Comparison of ENCODE assay signal across 8 cellular contexts in genomic region chr14:23300687-23301223, GRCh38. TPM values are rescaled to one million over a fixed set of nuclear protein-coding genes. Genes with fewer than 3 reads are reported as not detected.
DNase-seq lines count a peak whose midpoint lies in the region; ATAC-seq, FAIRE-seq and TF ChIP-seq lines count a peak whose summit lies in the region.

No MANE protein-coding gene starts in this region.

- H2BK5ac ChIP-seq in H1 (ENCODE audit: low read depth, low read length): no peak overlapping the region

- peak overlapping the region in 3 of 4 experiments; percentile 45 to 70 (median 54); a peak in 6 of 7 replicates for H3K9ac ChIP-seq in H1 (replicated peaks in 1 of 4; ENCODE audit: extremely low read depth in 1 of 4, low read depth in 3 of 4, low read length in 3 of 4)

- H2AK5ac ChIP-seq in H1 (ENCODE audit: low read depth, low read length): no peak overlapping the region

- peaks cover 21% of the 10 kb centered on the region for H3K36me3 Mint-ChIP-seq in T-helper 2 cell treated with Interferon-gamma antibody and Interleukin-4, amounts not matched to agents 5 μg/mL and 100 μg/mL, for 36 hours (ENCODE audit: low read depth)

- H3K27me3 Mint-ChIP-seq in T-helper 2 cell treated with Interferon-gamma antibody and Interleukin-4, amounts not matched to agents 5 μg/mL and 100 μg/mL, for 36 hours (ENCODE audit: low read depth): peaks cover 3% of the 10 kb centered on the region

- H4K20me1 ChIP-seq in H1 (replicated peaks in 1 of 2; ENCODE audit: control insufficient read depth in 1 of 2, insufficient read depth in 2 of 2, low read length in 2 of 2): peaks cover 3 to 5% of the 10 kb centered on the region in 2 experiments

- no peak for TF ChIP-seq RAD21 in H1 (IDR thresholded peaks at IDR 0.05 in 1 of 2, conservative IDR thresholded peaks at IDR 0.05 in 1 of 2; ENCODE audit: low read depth in 2 of 2, low read length in 2 of 2)

- H2AFZ ChIP-seq in H1 (ENCODE audit: low read length): no peak overlapping the region

- POLR2A ChIA-PET in H1 (lab: Charles Lee; ENCODE audit: partially characterized antibody): interaction anchor here (0.7 to 4.7 kb wide), 2 partner anchors 16 to 21 kb away, joined by 3 to 35 read pairs; partner anchors contain the start of gene PABPN1

- intact Hi-C loops in Right ventricle myocardium inferior (cut with DNase I) (loop anchor here (1.0 to 5.0 kb wide), 2 partner anchors 21 to 167 kb away; partner anchors contain the start of genes NGDN and PABPN1), cardiac septum (cut with DNase I) (loop anchor here (2.0 to 10.0 kb wide), 3 partner anchors 14 to 257 kb away; partner anchors contain the start of genes ACIN1, C14orf119, HOMEZ and THTPA)

- no peak overlapping the region for H3K23ac ChIP-seq in H1 (ENCODE audit: insufficient read length)

- H2BK12ac ChIP-seq in H1 (ENCODE audit: low read depth, low read length): no peak overlapping the region

- no peak overlapping the region for H3K27ac ChIP-seq in H1 (ENCODE audit: low read depth, low read length)
- H3K27ac ChIP-seq in upper lobe of left lung: peak overlapping the region; percentile 91 to 99 (median 96)

- no peaks in the 10 kb centered on the region for H3K9me3 Mint-ChIP-seq in T-helper 2 cell treated with Interferon-gamma antibody and Interleukin-4, amounts not matched to agents 5 μg/mL and 100 μg/mL, for 36 hours

- peak overlapping the region; percentile 82 to 96 for H3K4me2 ChIP-seq in H1 (ENCODE audit: insufficient read depth in 1 of 2, low read depth in 2 of 2, low read length in 2 of 2)

- H3K14ac ChIP-seq in H1 (ENCODE audit: insufficient read length): no peak overlapping the region

- H3K56ac ChIP-seq in H1 (replicated peaks; ENCODE audit: insufficient read length, low read depth, low read length): no peak overlapping the region

- peaks cover 15% of the 10 kb centered on the region for H3K23me2 ChIP-seq in H1 (ENCODE audit: low read depth, low read length)

- peaks cover 15 to 50% (median 40%) of the 10 kb centered on the region in 4 experiments for H3K27me3 ChIP-seq in H1 (replicated peaks in 1 of 4; ENCODE audit: control insufficient read depth in 3 of 4, extremely low read depth in 1 of 4, insufficient read depth in 3 of 4, low read length in 3 of 4)
- H3K27me3 ChIP-seq in upper lobe of left lung: no peaks in the 10 kb centered on the region

- H3K36me3 ChIP-seq in H1 (ENCODE audit: control insufficient read depth in 2 of 4, insufficient read depth in 4 of 4, low read length in 3 of 4) (no peaks in the 10 kb centered on the region), upper lobe of left lung (peaks cover 0 to 9% (median 4%) of the 10 kb centered on the region in 4 donors)

- no peak for TF ChIP-seq CTCF in H1 (IDR thresholded peaks at IDR 0.05; ENCODE audit: control extremely low read depth in 1 of 3, insufficient read depth in 1 of 3, low read depth in 1 of 3, low read length in 3 of 3)
- no peak for TF ChIP-seq CTCF in upper lobe of left lung (IDR thresholded peaks at IDR 0.05)

- WGBS in H1 (ENCODE audit: extremely low coverage in 1 of 2, insufficient coverage in 1 of 2, insufficient read length in 1 of 2, insufficient replicate concordance in 2 of 2, low coverage in 1 of 2, low lambda C conversion rate in 2 of 2, missing lambda C conversion rate in 1 of 2), 2 experiments: 26% methylated on average over 9 of the region's 13 CpGs; no CpG with 5 or more reads in 1 of the 2 experiments
- WGBS in upper lobe of left lung, 2 donors: 1 to 5% methylated on average over 13 of the region's 13 CpGs

- no peak overlapping the region for H4K8ac ChIP-seq in H1 (ENCODE audit: extremely low read depth, insufficient read depth, low read length)

- TF ChIP-seq EP300 in H1 (IDR thresholded peaks at IDR 0.05; ENCODE audit: borderline replicate concordance in 1 of 2, low read depth in 2 of 2, low read length in 2 of 2) (no peak), upper lobe of left lung (IDR thresholded peaks at IDR 0.05) (no peak)

- no peak overlapping the region for H3K4ac ChIP-seq in H1 (replicated peaks; ENCODE audit: insufficient read length, low read depth, low read length)

- no peak overlapping the region for H3K18ac ChIP-seq in H1 (ENCODE audit: extremely low read depth, low read length)

- H3K79me2 ChIP-seq in H1 (ENCODE audit: control insufficient read depth in 1 of 2, insufficient read depth in 2 of 2, low read length in 2 of 2): no peaks in the 10 kb centered on the region

- no peak overlapping the region for H2BK20ac ChIP-seq in H1 (ENCODE audit: low read length)

- no peaks in the 10 kb centered on the region for H3K9me3 ChIP-seq in H1 (ENCODE audit: insufficient read depth in 2 of 2, low read depth in 1 of 2, low read length in 1 of 2)
- no peaks in the 10 kb centered on the region for H3K9me3 ChIP-seq in upper lobe of left lung

- peaks cover 23% of the 10 kb centered on the region for H3K4me1 Mint-ChIP-seq in T-helper 2 cell treated with Interferon-gamma antibody and Interleukin-4, amounts not matched to agents 5 μg/mL and 100 μg/mL, for 36 hours (ENCODE audit: low read depth)

- peak; percentile 39 for ATAC-seq in Right ventricle myocardium inferior
- no peak for ATAC-seq in upper lobe of left lung (ENCODE audit: low FRiP score in 2 of 2)
- ATAC-seq in HG03439 (IDR thresholded peaks at IDR 0.05; ENCODE audit: unreplicated experiment): no peak

- H4K5ac ChIP-seq in H1 (ENCODE audit: insufficient read length, low read depth, low read length): no peak overlapping the region

- H3K4me3 ChIP-seq in H1 (ENCODE audit: extremely low read depth in 1 of 4, insufficient read depth in 2 of 4, low read depth in 3 of 4, low read length in 4 of 4) (peak overlapping the region; percentile 56 to 93 (median 73)), upper lobe of left lung (peak overlapping the region; percentile 32 to 94 (median 70))

- peak overlapping the region; percentile 96 for H3K27ac Mint-ChIP-seq in T-helper 2 cell treated with Interferon-gamma antibody and Interleukin-4, amounts not matched to agents 5 μg/mL and 100 μg/mL, for 36 hours

- CTCF ChIA-PET in H1 (lab: Charles Lee; ENCODE audit: partially characterized antibody): interaction anchor here (0.6 to 2.4 kb wide), 18 partner anchors 12 to 417 kb away, joined by 3 to 9 read pairs (median 4); partner anchors contain the start of gene SLC22A17

- no peaks in the 10 kb centered on the region for H3K79me1 ChIP-seq in H1 (ENCODE audit: low read depth, low read length)

- TF ChIP-seq POLR2A in H1 (IDR thresholded peaks at IDR 0.05; ENCODE audit: control extremely low read depth in 1 of 2, low read depth in 2 of 2, low read length in 2 of 2) (no peak), upper lobe of left lung (IDR thresholded peaks at IDR 0.05) (no peak)

- peaks cover 0 to 7% (median 1%) of the 10 kb centered on the region in 4 experiments; a peak in 3 of 7 replicates for H3K4me1 ChIP-seq in H1 (replicated peaks in 1 of 4; ENCODE audit: control insufficient read depth in 3 of 4, insufficient read depth in 4 of 4, low read length in 3 of 4)
- H3K4me1 ChIP-seq in upper lobe of left lung: peaks cover 17 to 29% (median 24%) of the 10 kb centered on the region in 4 donors

- H4K91ac ChIP-seq in H1 (replicated peaks; ENCODE audit: insufficient read length, low read length): no peak overlapping the region

- FAIRE-seq in H1 (lab: Jason Lieb, UNC): no peak

- H2BK15ac ChIP-seq in H1 (ENCODE audit: low read length): no peak overlapping the region

- H3K4me3 Mint-ChIP-seq in T-helper 2 cell treated with Interferon-gamma antibody and Interleukin-4, amounts not matched to agents 5 μg/mL and 100 μg/mL, for 36 hours: peak overlapping the region; percentile 93

- no peak overlapping the region for H2BK120ac ChIP-seq in H1 (replicated peaks; ENCODE audit: low read depth, low read length)

- DNase-seq in Right ventricle myocardium inferior (ENCODE audit: missing footprints) (peak; percentile 82), cardiac septum (ENCODE audit: low spot score) (no peak), H1 (ENCODE audit: low read depth in 1 of 2, low spot score in 2 of 2) (no peak), mucosa of gallbladder (ENCODE audit: low spot score) (peak; percentile 36), upper lobe of left lung (peak in 1 of 2 donors; percentile 41), NCI-H2196 treated with DMSO at 0.1 percent for 48 hours (lab: John Stamatoyannopoulos, UW; ENCODE audit: unreplicated experiment) (no peak)
- DNase-seq in T-helper 2 cell treated with Interferon-gamma antibody and Interleukin-4, amounts not matched to agents 5 μg/mL and 100 μg/mL, for 36 hours (ENCODE audit: low spot score): no peak

RNA-seq across cellular contexts. Expression of gene PPP1R3E, which starts 1.9 kb away (rescaled TPM):
- total RNA-seq in Right ventricle myocardium inferior: 7.9 TPM
- 6.2 TPM for total RNA-seq in cardiac septum
- total RNA-seq in H1 (2021; fragmentation: NEBNext Ultra II Directional; extraction: Animal tissue kit (Norgen Biotek cat#: 25700)): 3.7 and 4.4 TPM in 2 replicates
- 3.5 and 4.7 TPM in 2 replicates for polyA plus RNA-seq in H1 (2011; rRNA removed)
- 4.4 TPM for polyA plus RNA-seq in H1 (2011; cell fraction: cytosol; rRNA removed)
- 12.4 TPM for polyA plus RNA-seq in H1 (2011; cell fraction: nucleus; rRNA removed)
- 3.4 to 5.3 TPM (median 5.1 TPM) in 4 replicates for polyA plus RNA-seq in H1 (2012, experiment 1 of 2)
- 1.0 TPM for polyA plus RNA-seq in H1 (2012, experiment 2 of 2)
- 5.4 TPM for polyA plus RNA-seq in H1 (2013, experiment 1 of 2)
- 3.9 TPM for polyA plus RNA-seq in H1 (2013, experiment 2 of 2)
- 3.2 and 5.9 TPM in 2 replicates for polyA minus RNA-seq in H1 (2011; rRNA and poly(A)+ RNA removed)
- polyA minus RNA-seq in H1 (2011; cell fraction: cytosol; rRNA and poly(A)+ RNA removed): 1.7 TPM
- 5.4 TPM for polyA minus RNA-seq in H1 (2011; cell fraction: nucleus; rRNA and poly(A)+ RNA removed)
- 24.4 TPM for total RNA-seq in mucosa of gallbladder
- 10 to 100 TPM in 4 of 6 donors, 1 to 10 TPM in 2; 6.7 to 95.3 (median 12.8) TPM for total RNA-seq in upper lobe of left lung

RNA-seq across cellular contexts. Expression of gene BCL2L2, which starts 5.9 kb away (rescaled TPM):
- 35.4 TPM for total RNA-seq in Right ventricle myocardium inferior
- 48.2 TPM for total RNA-seq in cardiac septum
- 13.3 and 13.8 TPM in 2 replicates for total RNA-seq in H1 (2021; fragmentation: NEBNext Ultra II Directional; extraction: Animal tissue kit (Norgen Biotek cat#: 25700))
- polyA plus RNA-seq in H1 (2011; rRNA removed): 9.3 and 10.5 TPM in 2 replicates
- polyA plus RNA-seq in H1 (2011; cell fraction: cytosol; rRNA removed): 14.7 TPM
- polyA plus RNA-seq in H1 (2011; cell fraction: nucleus; rRNA removed): 11.6 TPM
- 16.7 to 19.3 TPM (median 18.0 TPM) in 4 replicates for polyA plus RNA-seq in H1 (2012, experiment 1 of 2)
- polyA plus RNA-seq in H1 (2012, experiment 2 of 2): 5.7 TPM
- 6.5 TPM for polyA plus RNA-seq in H1 (2013, experiment 1 of 2)
- 5.9 TPM for polyA plus RNA-seq in H1 (2013, experiment 2 of 2)
- polyA minus RNA-seq in H1 (2011; rRNA and poly(A)+ RNA removed): 10.6 and 10.8 TPM in 2 replicates
- polyA minus RNA-seq in H1 (2011; cell fraction: cytosol; rRNA and poly(A)+ RNA removed): 5.8 TPM
- 10.5 TPM for polyA minus RNA-seq in H1 (2011; cell fraction: nucleus; rRNA and poly(A)+ RNA removed)
- 54.2 TPM for total RNA-seq in mucosa of gallbladder
- 10 to 100 TPM; 38.8 to 53.8 (median 47.3) TPM for total RNA-seq in upper lobe of left lung

RNA-seq across cellular contexts. Expression of gene HOMEZ, which starts 14.8 kb away (rescaled TPM):
- total RNA-seq in Right ventricle myocardium inferior (8.0 TPM), cardiac septum (9.0 TPM), mucosa of gallbladder (26.0 TPM), upper lobe of left lung (10 to 100 TPM in 4 of 6 donors, 1 to 10 TPM in 2; 3.9 to 13.7 (median 11.2) TPM)
- total RNA-seq in H1 (2021; fragmentation: NEBNext Ultra II Directional; extraction: Animal tissue kit (Norgen Biotek cat#: 25700)): 9.1 and 9.7 TPM in 2 replicates
- polyA plus RNA-seq in H1 (2011; rRNA removed): 12.3 and 15.9 TPM in 2 replicates
- 11.8 TPM for polyA plus RNA-seq in H1 (2011; cell fraction: cytosol; rRNA removed)
- 13.2 TPM for polyA plus RNA-seq in H1 (2011; cell fraction: nucleus; rRNA removed)
- polyA plus RNA-seq in H1 (2012, experiment 1 of 2): 6.4 to 10.5 TPM (median 9.5 TPM) in 4 replicates
- polyA plus RNA-seq in H1 (2012, experiment 2 of 2): 5.1 TPM
- 10.2 TPM for polyA plus RNA-seq in H1 (2013, experiment 1 of 2)
- polyA plus RNA-seq in H1 (2013, experiment 2 of 2): 8.2 TPM
- 22.8 and 28.2 TPM in 2 replicates for polyA minus RNA-seq in H1 (2011; rRNA and poly(A)+ RNA removed)
- 7.9 TPM for polyA minus RNA-seq in H1 (2011; cell fraction: cytosol; rRNA and poly(A)+ RNA removed)
- 7.8 TPM for polyA minus RNA-seq in H1 (2011; cell fraction: nucleus; rRNA and poly(A)+ RNA removed)

RNA-seq across cellular contexts. Expression of gene PABPN1, which starts 20.5 kb away (rescaled TPM):
- total RNA-seq in Right ventricle myocardium inferior (73.7 TPM), cardiac septum (82.9 TPM), mucosa of gallbladder (186 TPM), upper lobe of left lung (100 to 1,000 TPM in 3 of 6 donors, 10 to 100 TPM in 3; 47.6 to 325 (median 85.7) TPM)
- 300 and 312 TPM in 2 replicates for total RNA-seq in H1 (2021; fragmentation: NEBNext Ultra II Directional; extraction: Animal tissue kit (Norgen Biotek cat#: 25700))
- polyA plus RNA-seq in H1 (2011; rRNA removed): 229 and 331 TPM in 2 replicates
- 278 TPM for polyA plus RNA-seq in H1 (2011; cell fraction: cytosol; rRNA removed)
- 560 TPM for polyA plus RNA-seq in H1 (2011; cell fraction: nucleus; rRNA removed)
- 306 to 331 TPM (median 322 TPM) in 4 replicates for polyA plus RNA-seq in H1 (2012, experiment 1 of 2)
- 212 TPM for polyA plus RNA-seq in H1 (2012, experiment 2 of 2)
- polyA plus RNA-seq in H1 (2013, experiment 1 of 2): 219 TPM
- polyA plus RNA-seq in H1 (2013, experiment 2 of 2): 203 TPM
- 165 and 168 TPM in 2 replicates for polyA minus RNA-seq in H1 (2011; rRNA and poly(A)+ RNA removed)
- polyA minus RNA-seq in H1 (2011; cell fraction: cytosol; rRNA and poly(A)+ RNA removed): 87.4 TPM
- polyA minus RNA-seq in H1 (2011; cell fraction: nucleus; rRNA and poly(A)+ RNA removed): 112 TPM

RNA-seq across cellular contexts. Expression of gene SLC22A17, which starts 51.9 kb away (rescaled TPM):
- total RNA-seq in Right ventricle myocardium inferior: 10.1 TPM
- total RNA-seq in cardiac septum: 10.6 TPM
- 39.4 and 43.0 TPM in 2 replicates for total RNA-seq in H1 (2021; fragmentation: NEBNext Ultra II Directional; extraction: Animal tissue kit (Norgen Biotek cat#: 25700))
- polyA plus RNA-seq in H1 (2011; rRNA removed): 49.0 and 77.7 TPM in 2 replicates
- polyA plus RNA-seq in H1 (2011; cell fraction: cytosol; rRNA removed): 37.0 TPM
- 247 TPM for polyA plus RNA-seq in H1 (2011; cell fraction: nucleus; rRNA removed)
- polyA plus RNA-seq in H1 (2012, experiment 1 of 2): 27.3 to 49.2 TPM (median 43.9 TPM) in 4 replicates
- 32.6 TPM for polyA plus RNA-seq in H1 (2012, experiment 2 of 2)
- 46.6 TPM for polyA plus RNA-seq in H1 (2013, experiment 1 of 2)
- 48.6 TPM for polyA plus RNA-seq in H1 (2013, experiment 2 of 2)
- 17.3 and 17.8 TPM in 2 replicates for polyA minus RNA-seq in H1 (2011; rRNA and poly(A)+ RNA removed)
- polyA minus RNA-seq in H1 (2011; cell fraction: cytosol; rRNA and poly(A)+ RNA removed): 21.3 TPM
- polyA minus RNA-seq in H1 (2011; cell fraction: nucleus; rRNA and poly(A)+ RNA removed): 35.1 TPM
- 64.3 TPM for total RNA-seq in mucosa of gallbladder
- total RNA-seq in upper lobe of left lung: 10 to 100 TPM in 4 of 6 donors, 1 to 10 TPM in 2; 5.8 to 16.8 (median 12.4) TPM

Comparison
In these comparisons a context has a peak if more than half of its experiments do, and no peak if none do; other contexts are left out.
1. DNase-seq: peak in Right ventricle myocardium inferior (single experiment) and mucosa of gallbladder (single experiment); none in cardiac septum (single experiment), T-helper 2 cell treated with Interferon-gamma antibody and Interleukin-4, amounts not matched to agents 5 μg/mL and 100 μg/mL, for 36 hours (single experiment), H1 (0 of 2) and NCI-H2196 treated with DMSO at 0.1 percent for 48 hours (single experiment).